Comparison of ENCODE assay signal across 31 cellular contexts in the genomic region with DNA sequence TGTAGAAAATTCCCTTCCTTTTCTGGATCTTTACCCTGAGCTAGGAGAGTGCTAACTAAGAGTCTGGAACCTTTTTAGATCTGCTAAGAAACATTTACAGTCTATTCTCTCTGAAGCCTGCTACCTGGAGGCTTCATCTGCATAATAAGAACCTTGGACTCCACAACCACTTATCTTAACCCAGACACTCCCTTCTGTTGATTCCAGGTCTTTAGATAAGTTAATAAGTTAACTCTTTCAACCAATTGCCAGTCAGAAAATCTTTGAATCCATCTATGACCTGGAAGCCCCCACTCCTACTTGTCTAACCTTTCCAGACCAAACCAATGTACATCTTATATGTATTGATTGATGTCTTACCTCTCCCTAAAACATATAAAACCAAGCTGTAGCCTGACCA.
"Had no signal": no experiment of that assay in that cellular context is flagged by ENCODE, and none has a peak within 500 bp of the region (broad histone marks: within the 10 kb centered on the region; RNA-seq: fewer than 3 reads in every experiment).

No MANE protein-coding gene starts in this region.

- H3K27me3 ChIP-seq: ascending aorta, cardiac muscle cell, Peyer's patch had no signal

- H3K27ac ChIP-seq: ascending aorta, cardiac muscle cell, KMS-11, VCaP had no signal

- H3K4me1 ChIP-seq: ascending aorta, Peyer's patch had no signal

- H3K36me3 ChIP-seq: ascending aorta, cardiac muscle cell, Peyer's patch had no signal

- H3K9me3 Mint-ChIP-seq: activated CD8-positive, alpha-beta T cell treated with anti-CD3 and anti-CD28 coated beads for 36 hours; activated naive CD4-positive, alpha-beta T cell treated with anti-CD3 and anti-CD28 coated beads, Interleukin-2, amount 50 U/mL, for 24 hours; activated naive CD8-positive, alpha-beta T cell treated with anti-CD3 and anti-CD28 coated beads, Interleukin-2, amount 10 ng/mL, durations not matched to agents 7 days and 5 days; activated T-cell treated with anti-CD3 and anti-CD28 coated beads, Interleukin-2, amount 50 U/mL, for 24 hours; activated T-helper 2 cell treated with anti-CD3 and anti-CD28 coated beads, Interferon-gamma antibody, Interleukin-2, Interleukin-4, amounts not matched to agents 10 μg/mL and 5 μg/mL and 100 μg/mL, durations not matched to agents 14 hours and 24 hours and 36 hours had no signal

- ATAC-seq: activated CD8-positive, alpha-beta T cell treated with anti-CD3 and anti-CD28 coated beads for 36 hours; PC-3 had no signal

- H3K36me3 Mint-ChIP-seq: activated naive CD4-positive, alpha-beta T cell treated with anti-CD3 and anti-CD28 coated beads, Interleukin-2, amount 50 U/mL, for 24 hours; activated naive CD8-positive, alpha-beta T cell treated with anti-CD3 and anti-CD28 coated beads, Interleukin-2, amount 10 ng/mL, durations not matched to agents 7 days and 5 days had no signal

- H3K4me3 Mint-ChIP-seq: activated CD8-positive, alpha-beta T cell treated with anti-CD3 and anti-CD28 coated beads for 36 hours; activated naive CD4-positive, alpha-beta T cell treated with anti-CD3 and anti-CD28 coated beads, Interleukin-2, amount 50 U/mL, for 24 hours; activated naive CD8-positive, alpha-beta T cell treated with anti-CD3 and anti-CD28 coated beads, Interleukin-2, amount 10 ng/mL, durations not matched to agents 7 days and 5 days; activated T-cell treated with anti-CD3 and anti-CD28 coated beads, Interleukin-2, amount 50 U/mL, for 24 hours had no signal

- H3K4me3 ChIP-seq: ascending aorta, cardiac muscle cell, Peyer's patch had no signal

- H3K4me1 Mint-ChIP-seq: activated naive CD4-positive, alpha-beta T cell treated with anti-CD3 and anti-CD28 coated beads, Interleukin-2, amount 50 U/mL, for 24 hours; activated naive CD8-positive, alpha-beta T cell treated with anti-CD3 and anti-CD28 coated beads, Interleukin-2, amount 10 ng/mL, durations not matched to agents 7 days and 5 days had no signal

- H3K27me3 Mint-ChIP-seq: activated naive CD8-positive, alpha-beta T cell treated with anti-CD3 and anti-CD28 coated beads, Interleukin-2, amount 10 ng/mL, durations not matched to agents 7 days and 5 days; activated T-cell treated with anti-CD3 and anti-CD28 coated beads, Interleukin-2, amount 50 U/mL, for 24 hours had no signal

- DNase-seq: activated CD4-positive, alpha-beta T cell treated with anti-CD3 and anti-CD28 coated beads for 1 hour; activated CD4-positive, alpha-beta T cell treated with anti-CD3 and anti-CD28 coated beads for 48 hours; activated CD4-positive, CD25-positive, alpha-beta regulatory T cell; activated CD8-positive, alpha-beta T cell treated with anti-CD3 and anti-CD28 coated beads for 36 hours; activated gamma-delta T cell; activated naive CD4-positive, alpha-beta T cell treated with Interleukin-2 at 50 U/mL for 16 hours; activated naive CD8-positive, alpha-beta T cell treated with anti-CD3 and anti-CD28 coated beads, Interleukin-2, amount 10 ng/mL, durations not matched to agents 7 days and 5 days; activated T-cell treated with anti-CD3 and anti-CD28 coated beads, Interleukin-2, amount 50 U/mL, for 24 hours; amygdala; MM.1S; MV-4-11; NCI-H1092; NCI-H1436 treated with DMSO at 0.1 percent for 48 hours; NCI-H1694 treated with DMSO at 0.1 percent for 48 hours; NCI-H2029; NCI-H345; NCI-H524 treated with DMSO at 0.1 percent for 48 hours; PC-3; Peyer's patch; RPMI8226; SHP77 treated with DMSO at 0.1 percent for 48 hours; SW 1271; T-helper 1 cell; T-helper 2 cell; T-helper 9 cell had no signal

- H3K27ac Mint-ChIP-seq: activated CD8-positive, alpha-beta T cell treated with anti-CD3 and anti-CD28 coated beads for 36 hours; activated naive CD4-positive, alpha-beta T cell treated with anti-CD3 and anti-CD28 coated beads, Interleukin-2, amount 50 U/mL, for 24 hours; activated naive CD8-positive, alpha-beta T cell treated with anti-CD3 and anti-CD28 coated beads, Interleukin-2, amount 10 ng/mL, durations not matched to agents 7 days and 5 days; activated T-cell treated with anti-CD3 and anti-CD28 coated beads, Interleukin-2, amount 50 U/mL, for 24 hours; activated T-helper 2 cell treated with anti-CD3 and anti-CD28 coated beads, Interferon-gamma antibody, Interleukin-2, Interleukin-4, amounts not matched to agents 10 μg/mL and 5 μg/mL and 100 μg/mL, durations not matched to agents 14 hours and 24 hours and 36 hours had no signal

- H3K9me3 ChIP-seq: ascending aorta, Peyer's patch had no signal

- H3K9ac ChIP-seq: KMS-11 had no signal
